Comparison of ENCODE assay signal across 7 cellular contexts in the genomic region with DNA sequence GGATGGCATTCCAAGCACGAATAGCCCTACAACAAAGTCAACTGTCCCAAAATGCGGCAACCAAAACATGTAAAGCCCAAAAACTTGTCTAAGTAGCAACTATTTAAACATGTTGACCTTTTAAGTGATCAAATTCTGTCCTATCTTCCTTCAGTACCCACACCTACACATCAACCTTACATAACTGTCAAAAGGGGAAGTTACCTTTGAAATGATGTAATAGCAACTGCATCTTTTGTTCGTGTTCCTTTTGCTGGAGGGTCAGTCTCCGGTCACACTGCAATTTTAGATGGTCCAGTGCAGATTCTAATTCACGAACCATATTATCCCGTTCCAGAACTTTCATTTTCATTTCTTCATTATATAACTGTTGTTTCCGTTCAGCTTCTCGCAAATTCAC. TPM values are rescaled to one million over a fixed set of nuclear protein-coding genes. Genes with fewer than 3 reads are reported as not detected.
DNase-seq lines count a peak whose midpoint lies in the region; ATAC-seq and TF ChIP-seq lines count a peak whose summit lies in the region.
"Not testable (repeated sequence)": the region's sequence is repeated elsewhere in the genome, so short reads cannot be mapped to it uniquely, and the experiment has no call there.

No MANE protein-coding gene starts in this region.

- H3K4me3 Mint-ChIP-seq in activated B cell treated with CpG ODN at 0.5 μM for 24 hours, result not testable (repeated sequence)

- CTCF ChIA-PET in activated B cell treated with CpG ODN at 0.5 μM for 24 hours (lab: Charles Lee), result not testable (repeated sequence)

- DNase-seq in GM13977 (ENCODE audit: low spot score) (peak; percentile 7), GM20000 (ENCODE audit: low spot score) (peak; percentile 7)
- not testable (repeated sequence) for DNase-seq in activated B cell treated with CpG ODN at 0.5 μM for 24 hours

- ATAC-seq in GM18867 (IDR thresholded peaks at IDR 0.05; ENCODE audit: unreplicated experiment), result peak; percentile 59
- peak; percentile 55 for ATAC-seq in GM21717 (IDR thresholded peaks at IDR 0.05; ENCODE audit: unreplicated experiment)
- ATAC-seq in HG02884 (IDR thresholded peaks at IDR 0.05; ENCODE audit: unreplicated experiment), result peak; percentile 84
- peak; percentile 42 for ATAC-seq in HG03442 (IDR thresholded peaks at IDR 0.05; ENCODE audit: unreplicated experiment)
- peak; percentile 31 for ATAC-seq in activated B cell treated with CpG ODN at 0.5 μM for 24 hours (ENCODE audit: low read depth)

- not testable (repeated sequence) for TF ChIP-seq CTCF in GM13977 (IDR thresholded peaks at IDR 0.05; ENCODE audit: extremely low read depth, insufficient read depth, missing control alignments); GM20000 (IDR thresholded peaks at IDR 0.05; ENCODE audit: extremely low read depth, missing control alignments); activated B cell treated with CpG ODN at 0.5 μM for 24 hours (IDR thresholded peaks at IDR 0.05)

- not testable (repeated sequence) for H3K4me1 Mint-ChIP-seq in activated B cell treated with CpG ODN at 0.5 μM for 24 hours

- not testable (repeated sequence) for H3K9me3 Mint-ChIP-seq in activated B cell treated with CpG ODN at 0.5 μM for 24 hours

- in situ Hi-C loops in GM13977 (cut with MboI; ENCODE audit: low pct_unique_long_range_greater_than_20kb, low sequenced_read_pairs, unreplicated experiment), result not testable (repeated sequence)

- intact Hi-C loops in activated B cell treated with CpG ODN at 0.5 μM for 24 hours (cut with micrococcal nuclease), result not testable (repeated sequence)

- H3K27ac Mint-ChIP-seq in activated B cell treated with CpG ODN at 0.5 μM for 24 hours, result not testable (repeated sequence)

- H3K27me3 Mint-ChIP-seq in activated B cell treated with CpG ODN at 0.5 μM for 24 hours, result not testable (repeated sequence)

- peaks cover 15% of the 10 kb centered on the region for H3K36me3 Mint-ChIP-seq in activated B cell treated with CpG ODN at 0.5 μM for 24 hours (ENCODE audit: low read depth)

- POLR2A ChIA-PET in activated B cell treated with CpG ODN at 0.5 μM for 24 hours (lab: Charles Lee), result not testable (repeated sequence)

RNA-seq across cellular contexts. Expression of gene GKAP1, which starts 32.3 kb away (rescaled TPM):
- 3.7 and 4.3 TPM in 2 replicates for total RNA-seq in activated B cell treated with CpG ODN at 0.5 μM for 24 hours

Comparison
In these comparisons a context has a peak if more than half of its experiments do, and no peak if none do; other contexts are left out.
1. ATAC-seq: peak in every context shown above with its lines; median percentile 84 in HG02884; 59 in GM18867; 55 in GM21717; 42 in HG03442; 31 in activated B cell treated with CpG ODN at 0.5 μM for 24 hours.